Comparison of ENCODE assay signal across 13 cellular contexts in genomic region chr9:2026598-2026997, GRCh38. TPM values are rescaled to one million over a fixed set of nuclear protein-coding genes. Genes with fewer than 3 reads are reported as not detected.
DNase-seq lines count a peak whose midpoint lies in the region; ATAC-seq, FAIRE-seq and TF ChIP-seq lines count a peak whose summit lies in the region.
"Had no signal": no experiment of that assay in that cellular context is flagged by ENCODE, and none has a peak within 500 bp of the region (broad histone marks: within the 10 kb centered on the region; RNA-seq: fewer than 3 reads in every experiment).

No MANE protein-coding gene starts in this region.

- no peak for FAIRE-seq in K562 (lab: Jason Lieb, UNC)
- FAIRE-seq: keratinocyte had no signal

- intact Hi-C loops in CD14-positive monocyte (cut with micrococcal nuclease), result no loop called here
- intact Hi-C loops in K562 (cut with micrococcal nuclease), result no loop called here
- intact Hi-C loops in natural killer cell (cut with micrococcal nuclease), result no loop called here

- H3K4me1 Mint-ChIP-seq in CD14-positive monocyte (peaks cover 81% of the 10 kb centered on the region), natural killer cell (peaks cover 91 to 97% of the 10 kb centered on the region in 2 donors)
- H3K4me1 Mint-ChIP-seq in CD8-positive, alpha-beta memory T cell, result peaks cover 96 to 100% (median 100%) of the 10 kb centered on the region in 3 donors

- no peak overlapping the region for H3K4me3 ChIP-seq in CD8-positive, alpha-beta memory T cell (ENCODE audit: low read length)
- no peak overlapping the region for H3K4me3 ChIP-seq in K562
- H3K4me3 ChIP-seq: colonic mucosa had no signal

- no peaks in the 10 kb centered on the region for H4K20me1 ChIP-seq in K562 (replicated peaks; ENCODE audit: control insufficient read depth, insufficient read depth, low read length)

- no peak for TF ChIP-seq RAD21 in K562 (CRISPR knock-in tag; conservative IDR thresholded peaks at IDR 0.05 in 1 of 2, IDR thresholded peaks at IDR 0.05 in 1 of 2)

- H3K27ac ChIP-seq in CD8-positive, alpha-beta memory T cell (ENCODE audit: low read depth, low read length), result peak overlapping the region; percentile 11
- peak overlapping the region; percentile 18; the same call in 1 of the 3 replicates for H3K27ac ChIP-seq in K562 (ENCODE audit: extremely low read depth, low read depth, low read length)
- H3K27ac ChIP-seq: colonic mucosa had no signal

- in situ Hi-C loops in K562 (cut with MboI), result no loop called here

- peak overlapping the region; percentile 59 to 87 (median 73) for H3K27ac Mint-ChIP-seq in CD14-positive monocyte
- peak overlapping the region; percentile 71 to 93 (median 86) for H3K27ac Mint-ChIP-seq in CD8-positive, alpha-beta memory T cell
- peak overlapping the region; percentile 90 to 97 for H3K27ac Mint-ChIP-seq in natural killer cell

- WGBS in K562 (ENCODE audit: insufficient coverage, low coverage, missing lambda C conversion rate), result 74% methylated on average over 4 of the region's 4 CpGs

- H3K9me3 Mint-ChIP-seq in CD14-positive monocyte, result no peaks in the 10 kb centered on the region
- no peaks in the 10 kb centered on the region for H3K9me3 Mint-ChIP-seq in CD8-positive, alpha-beta memory T cell
- no peaks in the 10 kb centered on the region for H3K9me3 Mint-ChIP-seq in natural killer cell

- H3K36me3 Mint-ChIP-seq in CD14-positive monocyte (peaks cover 26 to 27% of the 10 kb centered on the region in 2 donors), natural killer cell (peaks cover 5% of the 10 kb centered on the region)
- peaks cover 8 to 26% (median 10%) of the 10 kb centered on the region in 3 donors for H3K36me3 Mint-ChIP-seq in CD8-positive, alpha-beta memory T cell

- POLR2A ChIA-PET in CD8-positive, alpha-beta memory T cell (lab: Charles Lee), result interaction anchor here (0.6 to 3.2 kb wide), 3 partner anchors 10 to 27 kb away, joined by 3 to 28 read pairs (median 4); partner anchors contain the start of gene SMARCA2
- POLR2A ChIA-PET in K562 (lab: Yijun Ruan, JAX), result no interaction called here

- H3K4me1 ChIP-seq in CD8-positive, alpha-beta memory T cell (ENCODE audit: insufficient read depth, low read length), result peaks cover 81% of the 10 kb centered on the region
- peaks cover 11 to 57% of the 10 kb centered on the region in 2 experiments for H3K4me1 ChIP-seq in K562 (replicated peaks in 1 of 2; ENCODE audit: control insufficient read depth in 2 of 2, insufficient read depth in 2 of 2, low read length in 2 of 2)
- H3K4me1 ChIP-seq: colonic mucosa had no signal

- no peak overlapping the region for H3K4me3 Mint-ChIP-seq in CD14-positive monocyte
- H3K4me3 Mint-ChIP-seq in CD8-positive, alpha-beta memory T cell, result peak overlapping the region; percentile 51 to 72 (median 67)
- peak overlapping the region; percentile 73 for H3K4me3 Mint-ChIP-seq in natural killer cell

- DNase-seq in CD14-positive monocyte (ENCODE audit: low spot score) (no peak), K562 (ENCODE audit: extremely low read depth in 1 of 4, low spot score in 3 of 4) (no peak), natural killer cell (no peak), OCI-M2 (lab: John Stamatoyannopoulos, UW; ENCODE audit: unreplicated experiment) (no peak)
- DNase-seq in CD8-positive, alpha-beta memory T cell, result peak in 1 of 5 donors; percentile 54
- DNase-seq: colonic mucosa, Kasumi-1, NCI-H2029 treated with DMSO at 0.1 percent for 48 hours, SK-N-SH had no signal

- H3K4me2 ChIP-seq in K562 (ENCODE audit: insufficient read depth, low read length), result no peak overlapping the region
- H3K4me2 ChIP-seq: SK-N-SH had no signal

- TF ChIP-seq POLR2A in K562 (conservative IDR thresholded peaks at IDR 0.05), result no peak

- H3K79me2 ChIP-seq in K562 (ENCODE audit: control insufficient read depth, insufficient read depth, low read length), result peaks cover 99% of the 10 kb centered on the region

- no peak overlapping the region for H2AFZ ChIP-seq in K562 (ENCODE audit: low read depth, low read length)

- H3K9me3 ChIP-seq in CD8-positive, alpha-beta memory T cell (ENCODE audit: low read length), result no peaks in the 10 kb centered on the region
- H3K9me3 ChIP-seq in K562 (replicated peaks; ENCODE audit: control insufficient read depth, insufficient read depth, low read depth, low read length), result no peaks in the 10 kb centered on the region
- H3K9me3 ChIP-seq: colonic mucosa, SK-N-SH had no signal

- CTCF ChIA-PET in CD8-positive, alpha-beta memory T cell (lab: Charles Lee), result no interaction called here
- CTCF ChIA-PET in K562 (lab: Yijun Ruan, JAX; ENCODE audit: low intra/inter-chr PET ratio), result no interaction called here

- BruUV-seq in K562 (replicated peaks; lab: Mats Ljungman, UMichigan), result no TSS peak

- no peak for TF ChIP-seq EP300 in K562 (IDR thresholded peaks at IDR 0.05; ENCODE audit: low read length)

- peaks cover 0 to 2% (median 0%) of the 10 kb centered on the region in 3 donors for H3K27me3 Mint-ChIP-seq in CD14-positive monocyte (ENCODE audit: low read depth in 3 of 3)
- no peaks in the 10 kb centered on the region for H3K27me3 Mint-ChIP-seq in CD8-positive, alpha-beta memory T cell
- H3K27me3 Mint-ChIP-seq in natural killer cell (ENCODE audit: low read depth in 2 of 2), result no peaks in the 10 kb centered on the region

- H3K27me3 ChIP-seq in CD8-positive, alpha-beta memory T cell (ENCODE audit: insufficient read depth, low read length, poor library complexity, severe bottlenecking), result no peaks in the 10 kb centered on the region
- no peaks in the 10 kb centered on the region for H3K27me3 ChIP-seq in K562 (ENCODE audit: control insufficient read depth in 2 of 2, insufficient read depth in 2 of 2, low read length in 2 of 2)
- H3K27me3 ChIP-seq: colonic mucosa had no signal

- TF ChIP-seq CTCF in CD14-positive monocyte (IDR thresholded peaks at IDR 0.05) (no peak), K562 (IDR thresholded peaks at IDR 0.05 in 2 of 3, conservative IDR thresholded peaks at IDR 0.05 in 1 of 3; ENCODE audit: insufficient read depth in 2 of 3, low read depth in 1 of 3, low read length in 3 of 3) (no peak), natural killer cell (IDR thresholded peaks at IDR 0.05) (no peak)

- ATAC-seq in K562 (no peak), natural killer cell (peak; percentile 41 to 54 (median 48)), HG03439 (IDR thresholded peaks at IDR 0.05; ENCODE audit: unreplicated experiment) (no peak), GM19463 (IDR thresholded peaks at IDR 0.05; ENCODE audit: unreplicated experiment) (no peak)
- ATAC-seq: sciatic nerve had no signal

- H3K36me3 ChIP-seq in CD8-positive, alpha-beta memory T cell (ENCODE audit: insufficient read depth, low read length), result no peaks in the 10 kb centered on the region
- H3K36me3 ChIP-seq in K562 (ENCODE audit: control insufficient read depth, insufficient read depth, low read length), result peaks cover 19% of the 10 kb centered on the region
- H3K36me3 ChIP-seq: colonic mucosa had no signal

- H3K9me1 ChIP-seq in K562 (ENCODE audit: control insufficient read depth, insufficient read depth, low read length), result no peaks in the 10 kb centered on the region

- no peak overlapping the region; a peak in 1 of 4 replicates for H3K9ac ChIP-seq in K562 (ENCODE audit: insufficient read depth in 1 of 2, low read depth in 2 of 2, low read length in 2 of 2)
- H3K9ac ChIP-seq: SK-N-SH had no signal

TF ChIP-seq in K562, 482 proteins besides CTCF, POLR2A, EP300 and RAD21:
- no peak for TF ChIP-seq ZNF324 (CRISPR knock-in tag; IDR thresholded peaks at IDR 0.05)
- TF ChIP-seq NCOA6 (IDR thresholded peaks at IDR 0.05), result no peak
- no peak for TF ChIP-seq LCOR (CRISPR knock-in tag; IDR thresholded peaks at IDR 0.05)
- no peak for TF ChIP-seq ZNF75A (CRISPR knock-in tag; IDR thresholded peaks at IDR 0.05)
- TF ChIP-seq KDM4B (IDR thresholded peaks at IDR 0.05; ENCODE audit: borderline replicate concordance in 2 of 2, low read depth in 1 of 2), result no peak
- TF ChIP-seq CREB3 (tag; conservative IDR thresholded peaks at IDR 0.05; ENCODE audit: low read depth), result no peak

RNA-seq across cellular contexts. Expression of gene SMARCA2, which starts 11.5 kb away (rescaled TPM):
- polyA plus RNA-seq in CD14-positive monocyte (10 to 100 TPM; 11.0 to 11.8 TPM), K562 (2011; rRNA removed) (28.8 and 45.9 TPM in 2 replicates), K562 (2014; fragmentation: Illumina TruSeq; extraction: Trizol) (25.5 and 27.8 TPM in 2 replicates), K562 (2014; fragmentation: Nextera tagmentation; extraction: Ambion mirVana) (1 to 10 TPM; 8.0 to 8.3 TPM), K562 (2014; rRNA removed) (17.8 and 20.4 TPM in 2 replicates)
- total RNA-seq in CD8-positive, alpha-beta memory T cell, result 100 to 1,000 TPM; 145 to 156 TPM
- 56.7 TPM for polyA plus RNA-seq in CD8-positive, alpha-beta memory T cell
- 79.2 and 117 TPM in 2 replicates for total RNA-seq in K562 (2011; cell fraction: chromatin; rRNA removed; ENCODE audit: low replicate concordance)
- 31.4 and 47.4 TPM in 2 replicates for total RNA-seq in K562 (2011; cell fraction: nucleolus; rRNA removed)
- total RNA-seq in K562 (2011; cell fraction: nucleoplasm; rRNA removed), result 67.2 and 80.6 TPM in 2 replicates
- total RNA-seq in K562 (2014; rRNA removed) (21.2 and 23.7 TPM in 2 replicates), K562 (2014; rRNA removed; fragmentation: Illumina TruSeq; extraction: Trizol) (32.6 and 34.9 TPM in 2 replicates), K562 (2015; rRNA removed; fragmentation: Illumina TruSeq; extraction: Trizol) (30.1 and 32.9 TPM in 2 replicates), K562 (2021) (34.8 and 35.0 TPM in 2 replicates), natural killer cell (100 to 1,000 TPM; 303 to 324 (median 308) TPM)
- 40.2 and 49.5 TPM in 2 replicates for polyA plus RNA-seq in K562 (2011; cell fraction: cytosol; rRNA removed)
- polyA plus RNA-seq in K562 (2011; cell fraction: nucleus; rRNA removed), result 66.9 and 68.6 TPM in 2 replicates
- 25.1 and 25.2 TPM in 2 replicates for polyA plus RNA-seq in K562 (2012)
- polyA minus RNA-seq in K562 (2011; rRNA and poly(A)+ RNA removed), result 74.8 and 99.3 TPM in 2 replicates
- 22.7 and 27.1 TPM in 2 replicates for polyA minus RNA-seq in K562 (2011; cell fraction: cytosol; rRNA and poly(A)+ RNA removed)
- polyA minus RNA-seq in K562 (2011; cell fraction: nucleus; rRNA and poly(A)+ RNA removed), result 84.8 and 137 TPM in 2 replicates

Comparison
In these comparisons a context has a peak if more than half of its experiments do, and no peak if none do; other contexts are left out.
1. H3K4me3 Mint-ChIP-seq: peak in CD8-positive, alpha-beta memory T cell (7 of 7) and natural killer cell (single experiment); none in CD14-positive monocyte (0 of 2).
2. ATAC-seq: peak in natural killer cell (3 of 3); none in K562 (single experiment), HG03439 (single experiment) and GM19463 (single experiment).
3. Peak in every context shown above with its lines, with median percentiles within 50 percentile points of each other: H3K27ac Mint-ChIP-seq.